In genomic region chr1:246567258-246568235, GRCh38 we compare ENCODE assay signal across 8 cellular contexts. TPM values are rescaled to one million over a fixed set of nuclear protein-coding genes. Genes with fewer than 3 reads are reported as not detected.
A peak's percentile ranks its signal among the peaks of the same experiment; 100 is the strongest.
DNase-seq lines count a peak whose midpoint lies in the region; ATAC-seq and TF ChIP-seq lines count a peak whose summit lies in the region.

No MANE protein-coding gene starts in this region.

- H3K36me3 ChIP-seq in NT2/D1 (ENCODE audit: insufficient read depth, insufficient read length, low read length): peaks cover 28% of the 10 kb centered on the region
- no peaks in the 10 kb centered on the region for H3K36me3 ChIP-seq in breast epithelium
- H3K36me3 ChIP-seq in uterus: no peaks in the 10 kb centered on the region

- intact Hi-C loops in activated CD4-positive, alpha-beta T cell treated with anti-CD3 and anti-CD28 coated beads, Interleukin-2, amount 10 ng/mL, durations not matched to agents 24 days and 14 days (cut with micrococcal nuclease): loop anchor here (2.0 to 5.0 kb wide), 8 partner anchors 15 to 1915 kb away; partner anchors contain the start of genes DESI2, SCCPDH and ZNF496
- intact Hi-C loops in breast epithelium (cut with DNase I; ENCODE audit: low total_unique reads): no loop called here
- intact Hi-C loops in uterus (cut with DNase I; ENCODE audit: low total_unique reads): loop anchor here (10.0 kb wide), 1 partner anchor 127 kb away; no protein-coding TSS in a partner anchor
- intact Hi-C loops in sciatic nerve (cut with DNase I): no loop called here

- H3K4me3 Mint-ChIP-seq in activated CD4-positive, alpha-beta T cell treated with anti-CD3 and anti-CD28 coated beads, Interleukin-2, amount 10 ng/mL, durations not matched to agents 24 days and 14 days: peak overlapping the region; percentile 100
- H3K4me3 Mint-ChIP-seq in memory B cell: peak overlapping the region; percentile 99

- H3K9ac ChIP-seq in NT2/D1 (ENCODE audit: insufficient read length, low read depth): peak overlapping the region; percentile 87

- DNase-seq in activated CD4-positive, alpha-beta T cell treated with anti-CD3 and anti-CD28 coated beads, Interleukin-2, amount 10 ng/mL, durations not matched to agents 24 days and 14 days: peak; percentile 66
- DNase-seq in activated CD4-positive, alpha-beta T cell treated with anti-CD3 and anti-CD28 coated beads, Interleukin-2, amount 50 U/mL, for 48 hours: no peak
- no peak for DNase-seq in NT2/D1 (ENCODE audit: low read depth, low spot score)
- no peak for DNase-seq in breast epithelium (ENCODE audit: low spot score in 2 of 2)
- DNase-seq in memory B cell (ENCODE audit: low spot score in 2 of 2): no peak
- DNase-seq in uterus: no peak
- DNase-seq in activated gamma-delta T cell (lab: John Stamatoyannopoulos, UW): no peak
- DNase-seq in sciatic nerve (ENCODE audit: low spot score): no peak

- H3K9me3 Mint-ChIP-seq in activated CD4-positive, alpha-beta T cell treated with anti-CD3 and anti-CD28 coated beads, Interleukin-2, amount 10 ng/mL, durations not matched to agents 24 days and 14 days: no peaks in the 10 kb centered on the region
- no peaks in the 10 kb centered on the region for H3K9me3 Mint-ChIP-seq in memory B cell

- H3K27ac Mint-ChIP-seq in activated CD4-positive, alpha-beta T cell treated with anti-CD3 and anti-CD28 coated beads, Interleukin-2, amount 10 ng/mL, durations not matched to agents 24 days and 14 days: peak overlapping the region; percentile 99
- peak overlapping the region; percentile 93 for H3K27ac Mint-ChIP-seq in memory B cell

- peak overlapping the region; percentile 68 for H3K4me3 ChIP-seq in NT2/D1 (ENCODE audit: insufficient read length, low read depth)
- peak overlapping the region; percentile 84 to 91 (median 87) for H3K4me3 ChIP-seq in breast epithelium
- peak overlapping the region; percentile 66 to 75 for H3K4me3 ChIP-seq in uterus

- no peaks in the 10 kb centered on the region for H3K9me3 ChIP-seq in NT2/D1 (ENCODE audit: insufficient read depth, low read length)
- H3K9me3 ChIP-seq in breast epithelium: no peaks in the 10 kb centered on the region
- no peaks in the 10 kb centered on the region for H3K9me3 ChIP-seq in uterus

- H3K27me3 Mint-ChIP-seq in activated CD4-positive, alpha-beta T cell treated with anti-CD3 and anti-CD28 coated beads, Interleukin-2, amount 10 ng/mL, durations not matched to agents 24 days and 14 days: no peaks in the 10 kb centered on the region
- no peaks in the 10 kb centered on the region for H3K27me3 Mint-ChIP-seq in memory B cell

- H3K4me1 Mint-ChIP-seq in activated CD4-positive, alpha-beta T cell treated with anti-CD3 and anti-CD28 coated beads, Interleukin-2, amount 10 ng/mL, durations not matched to agents 24 days and 14 days: peaks cover 39% of the 10 kb centered on the region
- peaks cover 25% of the 10 kb centered on the region for H3K4me1 Mint-ChIP-seq in memory B cell

- H3K27ac ChIP-seq in breast epithelium (peak overlapping the region; percentile 95 to 97), uterus (peak overlapping the region; percentile 91 to 92)

- TF ChIP-seq POLR2A in breast epithelium (IDR thresholded peaks at IDR 0.05) (no peak), uterus (IDR thresholded peaks at IDR 0.05) (no peak)

- H3K27me3 ChIP-seq in NT2/D1 (ENCODE audit: insufficient read depth, insufficient read length) (no peaks in the 10 kb centered on the region), breast epithelium (no peaks in the 10 kb centered on the region), uterus (no peaks in the 10 kb centered on the region)

- ATAC-seq in memory B cell (ENCODE audit: low read depth) (no peak), sciatic nerve (no peak)

- H3K4me1 ChIP-seq in NT2/D1 (ENCODE audit: insufficient read depth, insufficient read length) (no peaks in the 10 kb centered on the region), breast epithelium (peaks cover 0 to 14% of the 10 kb centered on the region in 2 donors), uterus (peaks cover 0 to 13% of the 10 kb centered on the region in 2 donors)

- H3K36me3 Mint-ChIP-seq in activated CD4-positive, alpha-beta T cell treated with anti-CD3 and anti-CD28 coated beads, Interleukin-2, amount 10 ng/mL, durations not matched to agents 24 days and 14 days (ENCODE audit: low read depth): peaks cover 31% of the 10 kb centered on the region
- H3K36me3 Mint-ChIP-seq in memory B cell: no peaks in the 10 kb centered on the region

- no peak for TF ChIP-seq CTCF in breast epithelium (IDR thresholded peaks at IDR 0.05)
- no peak for TF ChIP-seq CTCF in uterus (IDR thresholded peaks at IDR 0.05)

RNA-seq across cellular contexts. Expression of gene CNST, which starts 1.3 kb away (rescaled TPM):
- total RNA-seq in activated CD4-positive, alpha-beta T cell treated with anti-CD3 and anti-CD28 coated beads, Interleukin-2, amount 10 ng/mL, durations not matched to agents 24 days and 14 days: 26.4 and 28.5 TPM in 2 replicates
- 10 to 100 TPM; 25.9 to 30.9 (median 26.4) TPM for total RNA-seq in breast epithelium
- 10 to 100 TPM; 19.7 to 31.0 (median 29.2) TPM for total RNA-seq in uterus
- 23.4 TPM for total RNA-seq in sciatic nerve

RNA-seq across cellular contexts. Expression of gene TFB2M, which starts 1.5 kb away (rescaled TPM):
- total RNA-seq in activated CD4-positive, alpha-beta T cell treated with anti-CD3 and anti-CD28 coated beads, Interleukin-2, amount 10 ng/mL, durations not matched to agents 24 days and 14 days: 24.3 and 26.5 TPM in 2 replicates
- total RNA-seq in breast epithelium: 10 to 100 TPM in 2 of 3 donors, 1 to 10 TPM in 1; 9.0 to 15.5 (median 13.4) TPM
- total RNA-seq in uterus: 10 to 100 TPM in 1 of 4 donors, 1 to 10 TPM in 3; 3.5 to 25.0 (median 8.8) TPM
- 6.6 TPM for total RNA-seq in sciatic nerve

Comparison
In these comparisons a context has a peak if more than half of its experiments do, and no peak if none do; other contexts are left out.
1. intact Hi-C loops: an anchor here in activated CD4-positive, alpha-beta T cell treated with anti-CD3 and anti-CD28 coated beads, Interleukin-2, amount 10 ng/mL, durations not matched to agents 24 days and 14 days (2.0 to 5.0 kb wide) and uterus (10.0 kb wide); none called in breast epithelium and sciatic nerve.